1 cellular context compared by ENCODE assay signal in genomic region chr16:69339289-69340094, GRCh38.
TF ChIP-seq lines count a peak whose summit lies in the region.

Gene COG8, minus strand, starts transcription at chr16:69339564. Its CDS starts 12 bp downstream, at chr16:69339552.
Gene NIP7, plus strand, starts transcription at chr16:69339772. Its CDS starts 58 bp downstream, at chr16:69339830.

TF ChIP-seq in K562, 482 proteins besides CTCF, POLR2A, EP300 and RAD21 (continued from another document and continues in another):
- TF ChIP-seq ZBTB11 (CRISPR knock-in tag; IDR thresholded peaks at IDR 0.05): peak; percentile 84 to 96 (median 96); a peak in 5 of 6 replicates
- TF ChIP-seq ZKSCAN1 (IDR thresholded peaks at IDR 0.05; ENCODE audit: low read depth, low read length): no peak
- TF ChIP-seq ELF1 (tag; IDR thresholded peaks at IDR 0.05): peak; percentile 93
- peak; percentile 97 for TF ChIP-seq POLR2G (IDR thresholded peaks at IDR 0.05; ENCODE audit: low read depth, low read length)
- no peak for TF ChIP-seq RBM17 (IDR thresholded peaks at IDR 0.05; ENCODE audit: borderline replicate concordance, low read depth, low read length)
- TF ChIP-seq E2F8 (IDR thresholded peaks at IDR 0.05; ENCODE audit: low read depth, partially characterized antibody): peak; percentile 93
- TF ChIP-seq PML (IDR thresholded peaks at IDR 0.05; ENCODE audit: low read length): peak; percentile 84
- TF ChIP-seq DIDO1 (tag; IDR thresholded peaks at IDR 0.05; ENCODE audit: low read depth): peak; percentile 66
- peak; percentile 96 for TF ChIP-seq AFF4 (CRISPR knock-in tag; IDR thresholded peaks at IDR 0.05)
- 0 out of 2 replicates have a peak, but pooled peaks have one; percentile 41 for TF ChIP-seq RHOXF2B (CRISPR knock-in tag; conservative IDR thresholded peaks at IDR 0.05)
- TF ChIP-seq FOXK2 (conservative IDR thresholded peaks at IDR 0.05 in 1 of 2, IDR thresholded peaks at IDR 0.05 in 1 of 2; ENCODE audit: low read depth in 2 of 2): peak; percentile 96 to 98
- TF ChIP-seq ZNF175 (CRISPR knock-in tag; IDR thresholded peaks at IDR 0.05; ENCODE audit: low read depth): no peak
- TF ChIP-seq ZBTB12 (CRISPR knock-in tag; IDR thresholded peaks at IDR 0.05): peak; percentile 53; the same call in 1 of the 2 replicates
- no peak for TF ChIP-seq HMG20B (CRISPR knock-in tag; IDR thresholded peaks at IDR 0.05)
- no peak for TF ChIP-seq ARHGAP35 (IDR thresholded peaks at IDR 0.05; ENCODE audit: partially characterized antibody)
- peak; percentile 72; the same call in 1 of the 2 replicates for TF ChIP-seq FOXK1 (CRISPR knock-in tag; IDR thresholded peaks at IDR 0.05; ENCODE audit: borderline replicate concordance)
- peak; percentile 43 for TF ChIP-seq SPI1 (IDR thresholded peaks at IDR 0.05; ENCODE audit: borderline replicate concordance, low read depth, low read length)
- no peak for TF ChIP-seq EZH2 (IDR thresholded peaks at IDR 0.05; ENCODE audit: borderline replicate concordance, low read depth, low read length)
- peak; percentile 62 for TF ChIP-seq FOXM1 (IDR thresholded peaks at IDR 0.05; ENCODE audit: low read depth)
- 0 out of 2 replicates have a peak, but pooled peaks have one; percentile 79 for TF ChIP-seq FOXM1 (CRISPR knock-in tag; IDR thresholded peaks at IDR 0.05; ENCODE audit: low read depth)
- TF ChIP-seq YY1 (IDR thresholded peaks at IDR 0.05; ENCODE audit: borderline replicate concordance in 1 of 3, control insufficient read depth in 1 of 3, extremely low read depth in 1 of 3, insufficient read depth in 3 of 3, insufficient read length in 1 of 3, insufficient replicate concordance in 2 of 3, low read depth in 1 of 3, low read length in 2 of 3): peak; percentile 77 to 98 (median 95)
- 0 out of 2 replicates have a peak, but pooled peaks have one; percentile 3 for TF ChIP-seq MAFK (IDR thresholded peaks at IDR 0.05; ENCODE audit: low read length)
- no peak for TF ChIP-seq ARID2 (IDR thresholded peaks at IDR 0.05)
- TF ChIP-seq ZNF124 (CRISPR knock-in tag; IDR thresholded peaks at IDR 0.05): no peak
- TF ChIP-seq CLOCK (CRISPR knock-in tag; IDR thresholded peaks at IDR 0.05; ENCODE audit: borderline replicate concordance): no peak
- peak; percentile 96 for TF ChIP-seq GTF2E2 (tag; IDR thresholded peaks at IDR 0.05)
- TF ChIP-seq ELF4 (CRISPR knock-in tag; IDR thresholded peaks at IDR 0.05): 0 out of 2 replicates have a peak, but pooled peaks have one; percentile 56
- TF ChIP-seq GATAD2B (IDR thresholded peaks at IDR 0.05; ENCODE audit: borderline replicate concordance): no peak; the same call in 1 of the 2 replicates
- peak; percentile 98 for TF ChIP-seq ETV1 (tag; conservative IDR thresholded peaks at IDR 0.05; ENCODE audit: low read depth)
- peak; percentile 38 for TF ChIP-seq GTF2B (IDR thresholded peaks at IDR 0.05; ENCODE audit: extremely low read depth, insufficient read length)
- peak; percentile 92; the same call in 1 of the 2 replicates for TF ChIP-seq CREB3L1 (IDR thresholded peaks at IDR 0.05; ENCODE audit: borderline replicate concordance, low read depth)
- TF ChIP-seq SAP30 (IDR thresholded peaks at IDR 0.05; ENCODE audit: borderline replicate concordance, insufficient read depth, low read depth, low read length, poor library complexity, severe bottlenecking): peak; percentile 80
- no peak for TF ChIP-seq HNRNPUL1 (IDR thresholded peaks at IDR 0.05; ENCODE audit: low read length)
- no peak for TF ChIP-seq NR2C2 (CRISPR knock-in tag; IDR thresholded peaks at IDR 0.05)
- TF ChIP-seq NR2C2 (tag; IDR thresholded peaks at IDR 0.05): peak; percentile 77; the same call in 1 of the 2 replicates
- TF ChIP-seq SRF (CRISPR knock-in tag; IDR thresholded peaks at IDR 0.05): peak in 1 of 2 experiments; percentile 41; a peak in 2 of 4 replicates
- peak; percentile 94 for TF ChIP-seq CHAMP1 (IDR thresholded peaks at IDR 0.05)
- TF ChIP-seq VEZF1 (CRISPR knock-in tag; IDR thresholded peaks at IDR 0.05): peak; percentile 37; the same call in 1 of the 2 replicates
- TF ChIP-seq TCF3 (CRISPR knock-in tag; IDR thresholded peaks at IDR 0.05): no peak
